8 cellular contexts compared by ENCODE assay signal in the genomic region with DNA sequence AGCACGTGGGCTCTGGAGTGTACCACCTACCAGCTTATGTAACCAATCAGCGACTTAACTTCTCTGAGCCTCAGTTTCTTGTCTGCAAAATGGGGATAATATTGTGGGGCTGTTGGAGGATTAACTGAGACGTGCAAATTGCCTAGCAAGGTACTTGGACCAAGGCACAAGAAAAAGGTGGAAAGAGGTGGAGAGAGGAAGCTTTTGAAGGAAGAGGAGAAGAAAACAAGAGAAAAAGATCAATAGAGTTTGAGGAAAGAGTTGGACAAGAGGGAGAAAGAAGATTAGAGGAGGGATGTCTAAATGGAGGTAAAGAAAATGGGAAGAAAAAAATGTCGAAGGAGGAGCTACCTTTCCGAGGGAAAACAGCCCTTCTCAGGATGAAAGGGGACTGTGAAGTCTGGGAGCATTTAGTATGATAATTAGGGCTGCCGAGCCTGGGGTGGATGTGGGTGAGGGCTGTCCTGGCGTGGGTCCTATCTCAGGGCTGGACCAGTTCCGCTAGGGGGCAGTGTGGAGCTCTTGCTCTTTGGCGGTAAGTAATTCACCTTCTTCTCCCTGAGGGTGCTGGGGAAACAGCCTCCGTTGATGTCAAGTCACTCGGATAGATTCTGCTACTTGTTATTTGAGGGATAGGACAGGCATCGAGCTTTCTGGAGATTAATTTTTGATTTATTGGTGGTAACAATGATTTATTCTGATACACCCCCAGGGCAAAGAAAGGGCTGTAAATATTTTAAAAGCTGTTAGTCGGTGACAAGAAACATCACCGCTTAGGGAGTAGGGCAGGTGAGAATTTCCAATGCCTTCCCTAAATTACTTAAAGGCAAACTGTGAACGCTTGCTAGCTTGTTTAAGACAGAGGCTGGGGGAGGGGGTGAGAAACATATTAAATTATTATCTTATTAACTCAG.
DNase-seq lines count a peak whose midpoint lies in the region; ATAC-seq and TF ChIP-seq lines count a peak whose summit lies in the region.

No MANE protein-coding gene starts in this region.

- H3K4me3 ChIP-seq in cardiac fibroblast (replicated peaks in 1 of 2; ENCODE audit: low read depth in 2 of 2, low read length in 2 of 2): no peak overlapping the region

- TF ChIP-seq CTCF in WTC11 (IDR thresholded peaks at IDR 0.05): peak; percentile 90
- peak; percentile 87 for TF ChIP-seq CTCF in cardiac fibroblast (IDR thresholded peaks at IDR 0.05; ENCODE audit: low read depth, low read length)

- H3K36me3 Mint-ChIP-seq in WTC11: no peaks in the 10 kb centered on the region

- POLR2A ChIA-PET in WTC11 (lab: Charles Lee): no interaction called here

- peaks cover 11% of the 10 kb centered on the region for H3K27me3 Mint-ChIP-seq in WTC11 (ENCODE audit: low read depth)

- peaks cover 12% of the 10 kb centered on the region for H3K4me1 Mint-ChIP-seq in WTC11

- no peak overlapping the region for H3K27ac Mint-ChIP-seq in WTC11

- CTCF ChIA-PET in WTC11 (lab: Charles Lee): interaction anchor here (0.5 to 3.1 kb wide), 72 partner anchors 9 to 360 kb away, joined by 3 to 53 read pairs (median 5); a partner anchor contains a TSS

- no peak overlapping the region for H3K4me3 Mint-ChIP-seq in WTC11

- ATAC-seq in WTC11 (peak; percentile 96), HG02759 (IDR thresholded peaks at IDR 0.05; ENCODE audit: unreplicated experiment) (no peak)

- H3K9me3 Mint-ChIP-seq in WTC11: no peaks in the 10 kb centered on the region

- DNase-seq in NCI-H187 (lab: John Stamatoyannopoulos, UW) (peak; percentile 64 to 85), NCI-H187 treated with DMSO at 0.1 percent for 48 hours (lab: John Stamatoyannopoulos, UW) (no peak), NCI-H1694 treated with DMSO at 0.1 percent for 48 hours (lab: John Stamatoyannopoulos, UW) (peak; percentile 80), WTC11 (ENCODE audit: low spot score) (peak; percentile 95), cardiac fibroblast (ENCODE audit: low read depth in 2 of 2) (peak; percentile 60 to 65), left kidney (ENCODE audit: low read depth, low spot score) (peak; percentile 82)
- peak; percentile 86 for DNase-seq in stimulated activated CD4-positive, alpha-beta T cell treated with anti-CD3 and anti-CD28 coated beads, Interleukin-4, amount 100 ng/mL, for 1 hour

TF ChIP-seq in WTC11, 78 proteins besides CTCF, POLR2A, EP300 and RAD21:
- TF ChIP-seq, protein P1, sequence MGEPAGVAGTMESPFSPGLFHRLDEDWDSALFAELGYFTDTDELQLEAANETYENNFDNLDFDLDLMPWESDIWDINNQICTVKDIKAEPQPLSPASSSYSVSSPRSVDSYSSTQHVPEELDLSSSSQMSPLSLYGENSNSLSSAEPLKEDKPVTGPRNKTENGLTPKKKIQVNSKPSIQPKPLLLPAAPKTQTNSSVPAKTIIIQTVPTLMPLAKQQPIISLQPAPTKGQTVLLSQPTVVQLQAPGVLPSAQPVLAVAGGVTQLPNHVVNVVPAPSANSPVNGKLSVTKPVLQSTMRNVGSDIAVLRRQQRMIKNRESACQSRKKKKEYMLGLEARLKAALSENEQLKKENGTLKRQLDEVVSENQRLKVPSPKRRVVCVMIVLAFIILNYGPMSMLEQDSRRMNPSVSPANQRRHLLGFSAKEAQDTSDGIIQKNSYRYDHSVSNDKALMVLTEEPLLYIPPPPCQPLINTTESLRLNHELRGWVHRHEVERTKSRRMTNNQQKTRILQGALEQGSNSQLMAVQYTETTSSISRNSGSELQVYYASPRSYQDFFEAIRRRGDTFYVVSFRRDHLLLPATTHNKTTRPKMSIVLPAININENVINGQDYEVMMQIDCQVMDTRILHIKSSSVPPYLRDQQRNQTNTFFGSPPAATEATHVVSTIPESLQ (CRISPR knock-in tag; IDR thresholded peaks at IDR 0.05): no peak
- TF ChIP-seq, protein P2, sequence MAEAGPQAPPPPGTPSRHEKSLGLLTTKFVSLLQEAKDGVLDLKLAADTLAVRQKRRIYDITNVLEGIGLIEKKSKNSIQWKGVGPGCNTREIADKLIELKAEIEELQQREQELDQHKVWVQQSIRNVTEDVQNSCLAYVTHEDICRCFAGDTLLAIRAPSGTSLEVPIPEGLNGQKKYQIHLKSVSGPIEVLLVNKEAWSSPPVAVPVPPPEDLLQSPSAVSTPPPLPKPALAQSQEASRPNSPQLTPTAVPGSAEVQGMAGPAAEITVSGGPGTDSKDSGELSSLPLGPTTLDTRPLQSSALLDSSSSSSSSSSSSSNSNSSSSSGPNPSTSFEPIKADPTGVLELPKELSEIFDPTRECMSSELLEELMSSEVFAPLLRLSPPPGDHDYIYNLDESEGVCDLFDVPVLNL (CRISPR knock-in tag; IDR thresholded peaks at IDR 0.05; ENCODE audit: borderline replicate concordance, low read depth): no peak
- TF ChIP-seq TEAD4 (CRISPR knock-in tag; IDR thresholded peaks at IDR 0.05) (no peak), ZBTB21 (CRISPR knock-in tag; IDR thresholded peaks at IDR 0.05; ENCODE audit: borderline replicate concordance) (no peak), FOXK1 (CRISPR knock-in tag; IDR thresholded peaks at IDR 0.05) (no peak), ZNF416 (CRISPR knock-in tag; IDR thresholded peaks at IDR 0.05) (no peak), GTF2I (CRISPR knock-in tag; conservative IDR thresholded peaks at IDR 0.05) (no peak), ZNF219 (CRISPR knock-in tag; IDR thresholded peaks at IDR 0.05; ENCODE audit: borderline replicate concordance) (no peak), ATF1 (CRISPR knock-in tag; IDR thresholded peaks at IDR 0.05) (no peak)
- TF ChIP-seq, protein P3, sequence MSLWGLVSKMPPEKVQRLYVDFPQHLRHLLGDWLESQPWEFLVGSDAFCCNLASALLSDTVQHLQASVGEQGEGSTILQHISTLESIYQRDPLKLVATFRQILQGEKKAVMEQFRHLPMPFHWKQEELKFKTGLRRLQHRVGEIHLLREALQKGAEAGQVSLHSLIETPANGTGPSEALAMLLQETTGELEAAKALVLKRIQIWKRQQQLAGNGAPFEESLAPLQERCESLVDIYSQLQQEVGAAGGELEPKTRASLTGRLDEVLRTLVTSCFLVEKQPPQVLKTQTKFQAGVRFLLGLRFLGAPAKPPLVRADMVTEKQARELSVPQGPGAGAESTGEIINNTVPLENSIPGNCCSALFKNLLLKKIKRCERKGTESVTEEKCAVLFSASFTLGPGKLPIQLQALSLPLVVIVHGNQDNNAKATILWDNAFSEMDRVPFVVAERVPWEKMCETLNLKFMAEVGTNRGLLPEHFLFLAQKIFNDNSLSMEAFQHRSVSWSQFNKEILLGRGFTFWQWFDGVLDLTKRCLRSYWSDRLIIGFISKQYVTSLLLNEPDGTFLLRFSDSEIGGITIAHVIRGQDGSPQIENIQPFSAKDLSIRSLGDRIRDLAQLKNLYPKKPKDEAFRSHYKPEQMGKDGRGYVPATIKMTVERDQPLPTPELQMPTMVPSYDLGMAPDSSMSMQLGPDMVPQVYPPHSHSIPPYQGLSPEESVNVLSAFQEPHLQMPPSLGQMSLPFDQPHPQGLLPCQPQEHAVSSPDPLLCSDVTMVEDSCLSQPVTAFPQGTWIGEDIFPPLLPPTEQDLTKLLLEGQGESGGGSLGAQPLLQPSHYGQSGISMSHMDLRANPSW (CRISPR knock-in tag; conservative IDR thresholded peaks at IDR 0.05; ENCODE audit: low read depth): no peak
